In genomic region chr3:15601046-15601398, GRCh38 we compare ENCODE assay signal across 1 cellular context.
TF ChIP-seq lines count a peak whose summit lies in the region.

No MANE protein-coding gene starts in this region.

TF ChIP-seq in HEK293, 187 proteins besides CTCF, POLR2A, EP300 and RAD21 (continued from another document):
- TF ChIP-seq ZNF704 (tag by site-specific recombination; IDR thresholded peaks at IDR 0.05) (no peak), PATZ1 (tag by site-specific recombination; IDR thresholded peaks at IDR 0.05) (peak; percentile 27; the same call in 1 of the 2 replicates), ZNF2 (tag by site-specific recombination; IDR thresholded peaks at IDR 0.05) (0 out of 2 replicates have a peak, but pooled peaks have one; percentile 60), ZNF132 (tag by site-specific recombination; IDR thresholded peaks at IDR 0.05; ENCODE audit: borderline replicate concordance) (no peak), ZNF148 (tag by site-specific recombination; IDR thresholded peaks at IDR 0.05; ENCODE audit: borderline replicate concordance) (no peak), ZNF600 (tag by site-specific recombination; IDR thresholded peaks at IDR 0.05) (peak; percentile 16; the same call in 1 of the 2 replicates), ZNF121 (tag by site-specific recombination; IDR thresholded peaks at IDR 0.05) (no peak), ZNF501 (tag by site-specific recombination; IDR thresholded peaks at IDR 0.05) (peak; percentile 52; the same call in 1 of the 2 replicates), ZNF670 (tag by site-specific recombination; IDR thresholded peaks at IDR 0.05; ENCODE audit: low read depth) (no peak), TCF7L2 (IDR thresholded peaks at IDR 0.05; ENCODE audit: borderline replicate concordance, low read depth, low read length) (no peak), ZNF623 (tag by site-specific recombination; IDR thresholded peaks at IDR 0.05) (no peak), SP7 (tag by site-specific recombination; IDR thresholded peaks at IDR 0.05) (peak; percentile 24; the same call in 1 of the 2 replicates), ZBTB17 (tag by site-specific recombination; IDR thresholded peaks at IDR 0.05) (peak; percentile 3; the same call in 1 of the 2 replicates), IKZF3 (tag by site-specific recombination; IDR thresholded peaks at IDR 0.05) (no peak), YY2 (tag by site-specific recombination; IDR thresholded peaks at IDR 0.05) (0 out of 2 replicates have a peak, but pooled peaks have one; percentile 40)
